ENCODE assay signal across 22 cellular contexts in the genomic region with DNA sequence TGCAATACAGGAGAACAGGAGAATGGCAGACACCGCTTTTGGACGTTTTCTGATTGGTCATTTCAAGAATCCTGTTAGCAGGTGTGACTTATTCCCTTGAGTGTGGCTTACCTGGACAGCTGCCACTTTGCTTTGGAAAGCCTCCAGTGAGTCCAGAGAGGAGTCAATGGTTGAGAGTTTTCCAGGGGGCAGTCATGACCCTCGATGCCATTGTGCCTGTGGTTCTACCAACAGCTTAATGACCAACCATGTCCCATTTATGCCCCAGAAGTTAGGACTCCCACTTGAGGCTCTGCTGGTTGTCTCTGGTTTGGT. TPM values are rescaled to one million over a fixed set of nuclear protein-coding genes. Genes with fewer than 3 reads are reported as not detected.
DNase-seq lines count a peak whose midpoint lies in the region; ATAC-seq, FAIRE-seq and TF ChIP-seq lines count a peak whose summit lies in the region.
"Had no signal": no experiment of that assay in that cellular context is flagged by ENCODE, and none has a peak within 500 bp of the region (broad histone marks: within the 10 kb centered on the region; RNA-seq: fewer than 3 reads in every experiment).

No MANE protein-coding gene starts in this region.

- H3K4me3 ChIP-seq in astrocyte (ENCODE audit: insufficient read depth, low read depth, low read length) (no peak overlapping the region), upper lobe of right lung (no peak overlapping the region), smooth muscle cell (no peak overlapping the region)
- H3K4me3 ChIP-seq: GM12878, GM23248 had no signal

- H4K20me1 ChIP-seq in astrocyte (ENCODE audit: insufficient read depth, low read length): peaks cover 22% of the 10 kb centered on the region
- H4K20me1 ChIP-seq in smooth muscle cell (ENCODE audit: low read depth): no peaks in the 10 kb centered on the region

- DNase-seq in NCI-H2029 treated with DMSO at 0.1 percent for 48 hours (lab: John Stamatoyannopoulos, UW) (peak; percentile 30), NCI-H2029 (lab: John Stamatoyannopoulos, UW) (no peak), astrocyte (ENCODE audit: low read depth) (no peak), upper lobe of right lung (no peak), NCI-H1092 treated with DMSO at 0.1 percent for 48 hours (lab: John Stamatoyannopoulos, UW) (no peak), smooth muscle cell (lab: John Stamatoyannopoulos, UW; ENCODE audit: unreplicated experiment) (no peak), GM12891 (ENCODE audit: insufficient read length, low spot score) (no peak)
- DNase-seq: BE2C; CD4-positive, alpha-beta memory T cell; GDM1; GM23248; NCI-H2081; NCI-H226; NCI-H524 treated with DMSO at 0.1 percent for 48 hours; NK-92 treated with Interleukin-12 subunit alpha and Interleukin-12 subunit beta, amount 100 ng/mL, for 24 hours; SHP77 had no signal

- peaks cover 43% of the 10 kb centered on the region for H3K36me3 Mint-ChIP-seq in astrocyte (ENCODE audit: low read depth, unreplicated experiment)
- H3K36me3 Mint-ChIP-seq in nephron (ENCODE audit: low read depth): peaks cover 57% of the 10 kb centered on the region
- H3K36me3 Mint-ChIP-seq: CD4-positive, alpha-beta memory T cell had no signal

- TF ChIP-seq POLR2A in GM12891 (IDR thresholded peaks at IDR 0.05; ENCODE audit: low read depth, low read length): no peak

- H3K9me3 ChIP-seq in astrocyte (ENCODE audit: insufficient read depth, low read depth, low read length) (no peaks in the 10 kb centered on the region), upper lobe of right lung (no peaks in the 10 kb centered on the region), smooth muscle cell (replicated peaks; ENCODE audit: low read depth) (no peaks in the 10 kb centered on the region)
- H3K9me3 ChIP-seq: BE2C had no signal

- no peak overlapping the region for H3K27ac ChIP-seq in astrocyte (ENCODE audit: low read depth, low read length)
- peak overlapping the region; percentile 17 for H3K27ac ChIP-seq in upper lobe of right lung
- no peak overlapping the region for H3K27ac ChIP-seq in smooth muscle cell (ENCODE audit: low read depth)
- H3K27ac ChIP-seq: 22Rv1, GM23248 had no signal

- H3K79me2 ChIP-seq in astrocyte (ENCODE audit: insufficient read depth, low read length) (peaks cover 65% of the 10 kb centered on the region), smooth muscle cell (ENCODE audit: low read depth) (peaks cover 23% of the 10 kb centered on the region)

- H3K9me3 Mint-ChIP-seq in astrocyte (ENCODE audit: unreplicated experiment) (peaks cover 2% of the 10 kb centered on the region), nephron (no peaks in the 10 kb centered on the region)

- H2AFZ ChIP-seq in astrocyte (ENCODE audit: low read depth, low read length) (no peak overlapping the region), smooth muscle cell (ENCODE audit: low read depth) (no peak overlapping the region)
- H2AFZ ChIP-seq: GM23248 had no signal

- no peak for ATAC-seq in upper lobe of right lung
- ATAC-seq: GM12878, HCT116 had no signal

- H3K4me2 ChIP-seq in astrocyte (ENCODE audit: low read length): no peak overlapping the region
- no peak overlapping the region for H3K4me2 ChIP-seq in smooth muscle cell

- TF ChIP-seq CTCF in astrocyte (IDR thresholded peaks at IDR 0.05; ENCODE audit: insufficient read depth, low read depth, low read length) (no peak), nephron (IDR thresholded peaks at IDR 0.05; ENCODE audit: unreplicated experiment in 3 of 3) (no peak), upper lobe of right lung (IDR thresholded peaks at IDR 0.05) (no peak), smooth muscle cell (IDR thresholded peaks at IDR 0.05; ENCODE audit: borderline replicate concordance, insufficient read depth, poor library complexity, severe bottlenecking) (no peak)

- no peaks in the 10 kb centered on the region for H3K27me3 ChIP-seq in astrocyte (ENCODE audit: insufficient read depth, low read length)
- peaks cover 3% of the 10 kb centered on the region for H3K27me3 ChIP-seq in upper lobe of right lung
- H3K27me3 ChIP-seq in smooth muscle cell (ENCODE audit: low read depth): no peaks in the 10 kb centered on the region
- H3K27me3 ChIP-seq: BE2C had no signal

- H3K36me3 ChIP-seq in astrocyte (ENCODE audit: insufficient read depth, low read length) (peaks cover 3% of the 10 kb centered on the region), upper lobe of right lung (no peaks in the 10 kb centered on the region), smooth muscle cell (ENCODE audit: low read depth) (no peaks in the 10 kb centered on the region)

- no peaks in the 10 kb centered on the region for H3F3A ChIP-seq in smooth muscle cell (ENCODE audit: low read depth)

- H3K4me1 Mint-ChIP-seq in astrocyte (ENCODE audit: low read depth, unreplicated experiment) (peaks cover 58% of the 10 kb centered on the region), nephron (peaks cover 58% of the 10 kb centered on the region)
- H3K4me1 Mint-ChIP-seq: CD4-positive, alpha-beta memory T cell had no signal

- H3K4me1 ChIP-seq in astrocyte (ENCODE audit: insufficient read depth, low read length) (peaks cover 19% of the 10 kb centered on the region), upper lobe of right lung (peaks cover 7% of the 10 kb centered on the region), smooth muscle cell (ENCODE audit: low read depth) (peaks cover 11% of the 10 kb centered on the region)

- H3K27me3 Mint-ChIP-seq in astrocyte (ENCODE audit: low read depth, unreplicated experiment) (no peaks in the 10 kb centered on the region), nephron (ENCODE audit: low read depth) (peaks cover 4% of the 10 kb centered on the region)

- intact Hi-C loops in upper lobe of right lung (cut with DNase I): no loop called here

- H3K27ac Mint-ChIP-seq in astrocyte (ENCODE audit: unreplicated experiment) (no peak overlapping the region), nephron (peak overlapping the region; percentile 15 to 91 (median 22))
- H3K27ac Mint-ChIP-seq: CD4-positive, alpha-beta memory T cell had no signal

- H3K9ac ChIP-seq in astrocyte (ENCODE audit: low read length): no peak overlapping the region
- no peak overlapping the region for H3K9ac ChIP-seq in smooth muscle cell (ENCODE audit: low read depth)
- H3K9ac ChIP-seq: GM23248 had no signal

- WGBS in smooth muscle cell (ENCODE audit: low lambda C conversion rate): 87% methylated on average over 3 of the region's 3 CpGs

- FAIRE-seq in astrocyte (lab: Jason Lieb, UNC): peak; percentile 41
- FAIRE-seq in GM12891 (lab: Jason Lieb, UNC): no peak
- FAIRE-seq: GM12878, GM18507 had no signal

- H3K4me3 Mint-ChIP-seq in astrocyte (ENCODE audit: unreplicated experiment) (no peak overlapping the region), nephron (no peak overlapping the region)
- H3K4me3 Mint-ChIP-seq: CD4-positive, alpha-beta memory T cell had no signal

TF ChIP-seq in GM12891, 5 proteins besides CTCF, POLR2A, EP300 and RAD21:
- no peak for TF ChIP-seq POU2F2 (IDR thresholded peaks at IDR 0.05; ENCODE audit: low read depth, low read length)

RNA-seq across cellular contexts. Expression of gene IGFBP2, which starts 12.4 kb away (rescaled TPM):
- total RNA-seq in astrocyte: 944 and 1,071 TPM in 2 replicates
- total RNA-seq in upper lobe of right lung: 46.1 TPM
- 143 and 162 TPM in 2 replicates for total RNA-seq in smooth muscle cell
- 225 and 416 TPM in 2 replicates for polyA plus RNA-seq in smooth muscle cell
- 53.3 TPM for polyA plus RNA-seq in GM12891 (2012; ENCODE audit: low read depth, missing spikeins)
- total RNA-seq: CD4-positive, alpha-beta memory T cell had no signal
- polyA plus RNA-seq: CD4-positive, alpha-beta memory T cell had no signal

RNA-seq across cellular contexts. Expression of gene IGFBP5, which starts 49.8 kb away (rescaled TPM):
- total RNA-seq in astrocyte: 422 and 452 TPM in 2 replicates
- total RNA-seq in upper lobe of right lung: 169 TPM
- total RNA-seq in smooth muscle cell: 766 and 787 TPM in 2 replicates
- polyA plus RNA-seq in smooth muscle cell: 381 and 426 TPM in 2 replicates
- polyA plus RNA-seq in GM12891 (2012; ENCODE audit: low read depth, missing spikeins): not detected
- total RNA-seq: OCI-LY7 had no signal
- polyA plus RNA-seq: CD4-positive, alpha-beta memory T cell; GM12878 had no signal
